In genomic region chr10:60299961-60300883, GRCh38 we compare ENCODE assay signal across 13 cellular contexts.
DNase-seq lines count a peak whose midpoint lies in the region; ATAC-seq, FAIRE-seq and TF ChIP-seq lines count a peak whose summit lies in the region.
"Had no signal": no experiment of that assay in that cellular context is flagged by ENCODE, and none has a peak within 500 bp of the region (broad histone marks: within the 10 kb centered on the region; RNA-seq: fewer than 3 reads in every experiment).

No MANE protein-coding gene starts in this region.

- DNase-seq in DMS 273 (lab: John Stamatoyannopoulos, UW; ENCODE audit: unreplicated experiment) (peak; percentile 20), DMS 273 treated with DMSO at 0.1 percent for 48 hours (lab: John Stamatoyannopoulos, UW) (no peak), endothelial cell of umbilical vein (ENCODE audit: low read depth, low spot score) (peak; percentile 67), lower lobe of right lung (no peak), tibial nerve (ENCODE audit: low spot score in 2 of 2) (no peak), NCI-H1694 treated with DMSO at 0.1 percent for 48 hours (lab: John Stamatoyannopoulos, UW) (no peak)
- no peak for DNase-seq in activated CD4-positive, alpha-beta T cell treated with anti-CD3 and anti-CD28 coated beads, Interleukin-2, amount 10 ng/mL, durations not matched to agents 7 days and 5 days
- DNase-seq: MG63 had no signal

- H3K36me3 Mint-ChIP-seq in activated CD4-positive, alpha-beta T cell treated with anti-CD3 and anti-CD28 coated beads, Interleukin-2, amount 10 ng/mL, durations not matched to agents 7 days and 5 days (ENCODE audit: low read depth): no peaks in the 10 kb centered on the region
- H3K36me3 Mint-ChIP-seq: activated naive CD8-positive, alpha-beta T cell had no signal

- no peak for FAIRE-seq in endothelial cell of umbilical vein (lab: Jason Lieb, UNC)

- TSS peak; percentile 19 for BruUV-seq in endothelial cell of umbilical vein (replicated peaks; lab: Mats Ljungman, UMichigan)

- H3K27me3 ChIP-seq in endothelial cell of umbilical vein (ENCODE audit: control insufficient read depth in 2 of 2, insufficient read depth in 2 of 2, low read length in 2 of 2) (no peaks in the 10 kb centered on the region), lower lobe of right lung (ENCODE audit: low read depth) (no peaks in the 10 kb centered on the region), tibial nerve (no peaks in the 10 kb centered on the region)
- H3K27me3 ChIP-seq: MG63, neutrophil had no signal

- no peaks in the 10 kb centered on the region for H3K79me2 ChIP-seq in endothelial cell of umbilical vein (ENCODE audit: control insufficient read depth, insufficient read depth, low read length)

- peaks cover 17% of the 10 kb centered on the region for H3K4me1 ChIP-seq in endothelial cell of umbilical vein (ENCODE audit: control insufficient read depth, extremely low read depth, insufficient read depth, low read length)
- H3K4me1 ChIP-seq in lower lobe of right lung: peaks cover 9% of the 10 kb centered on the region
- peaks cover 0 to 2% (median 0%) of the 10 kb centered on the region in 4 donors for H3K4me1 ChIP-seq in tibial nerve

- TF ChIP-seq CTCF in endothelial cell of umbilical vein (IDR thresholded peaks at IDR 0.05; ENCODE audit: extremely low read depth in 1 of 2, insufficient read depth in 1 of 2, low read depth in 1 of 2, low read length in 2 of 2): no peak
- TF ChIP-seq CTCF in lower lobe of right lung (IDR thresholded peaks at IDR 0.05): no peak
- no peak for TF ChIP-seq CTCF in tibial nerve (IDR thresholded peaks at IDR 0.05)

- TF ChIP-seq EP300 in tibial nerve (IDR thresholded peaks at IDR 0.05): no peak

- no peaks in the 10 kb centered on the region for H3K27me3 Mint-ChIP-seq in activated CD4-positive, alpha-beta T cell treated with anti-CD3 and anti-CD28 coated beads, Interleukin-2, amount 10 ng/mL, durations not matched to agents 7 days and 5 days

- CTCF ChIA-PET in endothelial cell of umbilical vein (lab: Charles Lee): interaction anchor here (0.8 to 2.2 kb wide), 4 partner anchors 9 to 91 kb away, joined by 3 to 15 read pairs (median 4); no protein-coding TSS in a partner anchor
- CTCF ChIA-PET in activated CD4-positive, alpha-beta T cell treated with anti-CD3 and anti-CD28 coated beads, Interleukin-2, amount 10 ng/mL, durations not matched to agents 7 days and 5 days (lab: Charles Lee): interaction anchor here (0.6 kb wide), 1 partner anchor 458 kb away, joined by 3 read pairs; no protein-coding TSS in a partner anchor

- no peaks in the 10 kb centered on the region for H4K20me1 ChIP-seq in endothelial cell of umbilical vein (replicated peaks; ENCODE audit: control insufficient read depth, extremely low read depth, insufficient read depth, low read length)

- TF ChIP-seq POLR2A in endothelial cell of umbilical vein (IDR thresholded peaks at IDR 0.05; ENCODE audit: low read depth, low read length): no peak
- TF ChIP-seq POLR2A in tibial nerve (IDR thresholded peaks at IDR 0.05): no peak

- H3K27ac Mint-ChIP-seq in activated CD4-positive, alpha-beta T cell treated with anti-CD3 and anti-CD28 coated beads, Interleukin-2, amount 10 ng/mL, durations not matched to agents 7 days and 5 days: no peak overlapping the region
- H3K27ac Mint-ChIP-seq: activated naive CD8-positive, alpha-beta T cell had no signal

- H3K4me1 Mint-ChIP-seq in activated CD4-positive, alpha-beta T cell treated with anti-CD3 and anti-CD28 coated beads, Interleukin-2, amount 10 ng/mL, durations not matched to agents 7 days and 5 days: no peaks in the 10 kb centered on the region

- POLR2A ChIA-PET in endothelial cell of umbilical vein (lab: Charles Lee): interaction anchor here (0.7 kb wide), 1 partner anchor 17 kb away, joined by 4 read pairs; no protein-coding TSS in a partner anchor
- POLR2A ChIA-PET in activated CD4-positive, alpha-beta T cell treated with anti-CD3 and anti-CD28 coated beads, Interleukin-2, amount 10 ng/mL, durations not matched to agents 7 days and 5 days (lab: Charles Lee): no interaction called here

- H3K9me1 ChIP-seq in endothelial cell of umbilical vein (replicated peaks; ENCODE audit: control insufficient read depth, extremely low read depth, insufficient read depth, low read length): peaks cover 3% of the 10 kb centered on the region

- no peaks in the 10 kb centered on the region for H3K9me3 Mint-ChIP-seq in activated CD4-positive, alpha-beta T cell treated with anti-CD3 and anti-CD28 coated beads, Interleukin-2, amount 10 ng/mL, durations not matched to agents 7 days and 5 days

- H3K4me2 ChIP-seq in endothelial cell of umbilical vein (ENCODE audit: insufficient read depth, low read length): no peak overlapping the region

- ATAC-seq in lower lobe of right lung: peak; percentile 47 to 62
- ATAC-seq in GM18870 (IDR thresholded peaks at IDR 0.05; ENCODE audit: unreplicated experiment): no peak
- ATAC-seq: activated CD4-positive, CD25-positive, alpha-beta regulatory T cell treated with anti-CD3 and anti-CD28 coated beads, Interleukin-2, amount 50 U/mL, for 24 hours had no signal

- H3K36me3 ChIP-seq in endothelial cell of umbilical vein (ENCODE audit: control insufficient read depth in 2 of 2, extremely low read depth in 1 of 2, insufficient read depth in 2 of 2, low read length in 2 of 2) (no peaks in the 10 kb centered on the region), lower lobe of right lung (no peaks in the 10 kb centered on the region), tibial nerve (no peaks in the 10 kb centered on the region)
- H3K36me3 ChIP-seq: MG63, neutrophil had no signal

- intact Hi-C loops in endothelial cell of umbilical vein (cut with micrococcal nuclease): no loop called here
- intact Hi-C loops in lower lobe of right lung (cut with DNase I): no loop called here

- peak overlapping the region; percentile 39 for H3K27ac ChIP-seq in endothelial cell of umbilical vein (ENCODE audit: insufficient read depth, low read depth, low read length)
- H3K27ac ChIP-seq in lower lobe of right lung: no peak overlapping the region
- H3K27ac ChIP-seq in tibial nerve: peak overlapping the region; percentile 36 to 84 (median 73)
- H3K27ac ChIP-seq: 22Rv1, neutrophil had no signal

- WGBS in tibial nerve, 2 donors: 40 to 49% methylated on average over 11 of the region's 11 CpGs

- no peak overlapping the region for H3K4me3 Mint-ChIP-seq in activated CD4-positive, alpha-beta T cell treated with anti-CD3 and anti-CD28 coated beads, Interleukin-2, amount 10 ng/mL, durations not matched to agents 7 days and 5 days
- H3K4me3 Mint-ChIP-seq: activated naive CD8-positive, alpha-beta T cell had no signal

- no peak overlapping the region for H3K4me3 ChIP-seq in endothelial cell of umbilical vein (replicated peaks in 1 of 3; ENCODE audit: insufficient read depth in 1 of 3, low read depth in 1 of 3, low read length in 3 of 3)
- H3K4me3 ChIP-seq in lower lobe of right lung: peak overlapping the region; percentile 17
- peak overlapping the region; percentile 5 to 38 (median 21) for H3K4me3 ChIP-seq in tibial nerve
- H3K4me3 ChIP-seq: MG63 had no signal

- peak overlapping the region; percentile 78 for H2AFZ ChIP-seq in endothelial cell of umbilical vein (ENCODE audit: low read depth, low read length)

- dilution Hi-C loops in endothelial cell of umbilical vein (cut with MboI; ENCODE audit: extremely low pct_ligation_motif_present, low sequenced_read_pairs): no loop called here

- H3K9me3 ChIP-seq in endothelial cell of umbilical vein (replicated peaks; ENCODE audit: control insufficient read depth, insufficient read depth, low read length) (no peaks in the 10 kb centered on the region), lower lobe of right lung (no peaks in the 10 kb centered on the region), tibial nerve (no peaks in the 10 kb centered on the region)
- H3K9me3 ChIP-seq: MG63, neutrophil had no signal

- H3K9ac ChIP-seq in endothelial cell of umbilical vein (replicated peaks; ENCODE audit: extremely low read depth, insufficient read depth, low read length): no peak overlapping the region

TF ChIP-seq in endothelial cell of umbilical vein, 7 proteins besides CTCF, POLR2A, EP300 and RAD21:
- TF ChIP-seq, protein P1, sequence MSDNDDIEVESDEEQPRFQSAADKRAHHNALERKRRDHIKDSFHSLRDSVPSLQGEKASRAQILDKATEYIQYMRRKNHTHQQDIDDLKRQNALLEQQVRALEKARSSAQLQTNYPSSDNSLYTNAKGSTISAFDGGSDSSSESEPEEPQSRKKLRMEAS (IDR thresholded peaks at IDR 0.05; ENCODE audit: insufficient read depth, insufficient read length): no peak
- TF ChIP-seq MYC (IDR thresholded peaks at IDR 0.05; ENCODE audit: low read depth, low read length) (no peak), FOS (IDR thresholded peaks at IDR 0.05; ENCODE audit: borderline replicate concordance, insufficient read depth, low read length) (peak; percentile 13), JUN (IDR thresholded peaks at IDR 0.05; ENCODE audit: borderline replicate concordance, insufficient read depth, insufficient read length, low read depth) (no peak), POLR2AphosphoS5 (IDR thresholded peaks at IDR 0.05; ENCODE audit: insufficient read depth, low read depth, low read length) (no peak), EZH2 (IDR thresholded peaks at IDR 0.05; ENCODE audit: borderline replicate concordance, low read depth, low read length, severe bottlenecking) (no peak), GATA2 (IDR thresholded peaks at IDR 0.05; ENCODE audit: insufficient read depth, insufficient read length, low read depth, low read length) (peak; percentile 18)

Comparison
In these comparisons a context has a peak if more than half of its experiments do, and no peak if none do; other contexts are left out.
1. DNase-seq: peak in DMS 273 (single experiment) and endothelial cell of umbilical vein (single experiment); none in DMS 273 treated with DMSO at 0.1 percent for 48 hours (single experiment), lower lobe of right lung (single experiment), tibial nerve (0 of 2), NCI-H1694 treated with DMSO at 0.1 percent for 48 hours (single experiment) and activated CD4-positive, alpha-beta T cell treated with anti-CD3 and anti-CD28 coated beads, Interleukin-2, amount 10 ng/mL, durations not matched to agents 7 days and 5 days (single experiment).
2. H3K4me3 ChIP-seq: peak in lower lobe of right lung (single experiment) and tibial nerve (4 of 4); none in endothelial cell of umbilical vein (0 of 3).